Comparison of ENCODE assay signal across 21 cellular contexts in the genomic region with DNA sequence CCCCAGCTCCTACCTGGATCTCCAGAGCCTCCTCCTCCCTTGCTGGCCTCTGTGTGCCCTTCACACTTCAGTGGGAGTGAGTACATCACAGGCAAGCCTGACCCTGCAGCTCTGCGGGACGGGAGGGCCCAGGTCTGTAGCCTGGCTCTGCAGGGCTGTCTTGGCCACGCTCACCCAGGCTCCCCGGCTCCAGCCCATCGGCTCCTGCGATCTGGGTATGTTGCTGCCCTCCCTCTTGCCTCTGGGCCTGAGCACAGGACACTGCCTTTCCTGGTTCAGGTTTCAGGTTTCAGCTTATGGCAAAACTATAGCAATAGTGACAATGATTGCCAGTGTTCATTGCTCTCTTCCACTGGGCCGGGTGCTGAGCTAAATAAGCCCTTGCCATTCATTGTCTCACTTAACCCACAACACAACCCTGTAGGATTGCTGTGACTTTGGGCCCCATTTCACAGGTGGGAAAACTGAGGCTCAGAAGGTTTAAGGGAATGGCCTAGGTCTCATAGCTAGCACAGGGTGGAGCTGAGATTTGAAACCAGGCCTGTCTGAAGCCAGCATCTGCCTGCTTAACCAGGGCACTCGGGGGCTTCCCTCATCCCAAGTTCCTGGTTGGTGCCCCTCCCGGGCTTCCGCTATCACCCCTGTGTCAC. TPM values are rescaled to one million over a fixed set of nuclear protein-coding genes. Genes with fewer than 3 reads are reported as not detected.
DNase-seq lines count a peak whose midpoint lies in the region; ATAC-seq, FAIRE-seq and TF ChIP-seq lines count a peak whose summit lies in the region.
"Had no signal": no experiment of that assay in that cellular context is flagged by ENCODE, and none has a peak within 500 bp of the region (broad histone marks: within the 10 kb centered on the region; RNA-seq: fewer than 3 reads in every experiment).

No MANE protein-coding gene starts in this region.

- FAIRE-seq in HepG2 (lab: Jason Lieb, UNC) (no peak), K562 (lab: Jason Lieb, UNC) (no peak)
- FAIRE-seq: D721Med had no signal

- TF ChIP-seq RAD21 in HepG2 (CRISPR knock-in tag; IDR thresholded peaks at IDR 0.05): no peak
- TF ChIP-seq RAD21 in K562 (CRISPR knock-in tag; conservative IDR thresholded peaks at IDR 0.05 in 1 of 2, IDR thresholded peaks at IDR 0.05 in 1 of 2): no peak

- no peak overlapping the region for H3K14ac ChIP-seq in neuronal stem cell (ENCODE audit: low read length)

- no peaks in the 10 kb centered on the region for H3K79me2 ChIP-seq in HepG2 (ENCODE audit: insufficient read depth, low read length)
- H3K79me2 ChIP-seq in K562 (ENCODE audit: control insufficient read depth, insufficient read depth, low read length): no peaks in the 10 kb centered on the region

- ATAC-seq in HepG2 (no peak), right lobe of liver (no peak), K562 (no peak), omental fat pad (ENCODE audit: low FRiP score) (no peak)
- ATAC-seq: T-cell had no signal

- intact Hi-C loops in HepG2 (cut with micrococcal nuclease; ENCODE audit: unreplicated experiment): no loop called here
- intact Hi-C loops in right lobe of liver (cut with DNase I): no loop called here
- intact Hi-C loops in K562 (cut with micrococcal nuclease): no loop called here
- intact Hi-C loops in esophagus muscularis mucosa (cut with DNase I): no loop called here

- H3K4me1 ChIP-seq in HepG2 (ENCODE audit: insufficient read depth, low read length): peaks cover 23% of the 10 kb centered on the region
- no peaks in the 10 kb centered on the region for H3K4me1 ChIP-seq in right lobe of liver
- peaks cover 0 to 4% of the 10 kb centered on the region in 2 experiments; a peak in 1 of 5 replicates for H3K4me1 ChIP-seq in K562 (replicated peaks in 1 of 2; ENCODE audit: control insufficient read depth in 2 of 2, insufficient read depth in 2 of 2, low read length in 2 of 2)
- H3K4me1 ChIP-seq in neuronal stem cell (ENCODE audit: control insufficient read depth in 2 of 2, insufficient read depth in 1 of 2, low read depth in 1 of 2, low read length in 2 of 2): no peaks in the 10 kb centered on the region
- peaks cover 0 to 16% (median 7%) of the 10 kb centered on the region in 4 donors for H3K4me1 ChIP-seq in esophagus muscularis mucosa
- H3K4me1 ChIP-seq: BE2C, HAP-1 had no signal

- peak overlapping the region; percentile 87 for H3K23ac ChIP-seq in neuronal stem cell (ENCODE audit: low read depth, low read length, poor library complexity)

- peak overlapping the region; percentile 71 for H2AK5ac ChIP-seq in neuronal stem cell (ENCODE audit: low read depth, low read length)

- H3K9me3 ChIP-seq in HepG2 (ENCODE audit: low read length): no peaks in the 10 kb centered on the region
- H3K9me3 ChIP-seq in right lobe of liver: no peaks in the 10 kb centered on the region
- no peaks in the 10 kb centered on the region for H3K9me3 ChIP-seq in K562 (replicated peaks; ENCODE audit: control insufficient read depth, insufficient read depth, low read depth, low read length)
- no peaks in the 10 kb centered on the region for H3K9me3 ChIP-seq in neuronal stem cell (replicated peaks in 1 of 2; ENCODE audit: control insufficient read depth in 2 of 2, insufficient read depth in 1 of 2, low read depth in 1 of 2, low read length in 2 of 2)
- H3K9me3 ChIP-seq in esophagus muscularis mucosa: no peaks in the 10 kb centered on the region
- H3K9me3 ChIP-seq: BE2C, HAP-1 had no signal

- no peaks in the 10 kb centered on the region for H4K20me1 ChIP-seq in HepG2 (ENCODE audit: insufficient read depth, low read length)
- peaks cover 8% of the 10 kb centered on the region; the same call in 1 of the 2 replicates for H4K20me1 ChIP-seq in K562 (replicated peaks; ENCODE audit: control insufficient read depth, insufficient read depth, low read length)

- H2BK12ac ChIP-seq in neuronal stem cell (ENCODE audit: low read length): no peak overlapping the region

- H4K91ac ChIP-seq in neuronal stem cell (ENCODE audit: low read depth, low read length, poor library complexity): no peak overlapping the region

- peak overlapping the region; percentile 78 for H3K18ac ChIP-seq in neuronal stem cell (ENCODE audit: low read length)

- H3K9ac ChIP-seq in HepG2 (ENCODE audit: insufficient read depth, low read depth, low read length): no peak overlapping the region
- H3K9ac ChIP-seq in K562 (ENCODE audit: insufficient read depth in 1 of 2, low read depth in 2 of 2, low read length in 2 of 2): no peak overlapping the region
- no peak overlapping the region for H3K9ac ChIP-seq in neuronal stem cell (ENCODE audit: low read depth, low read length, poor library complexity)

- CTCF ChIA-PET in HepG2 (lab: Yijun Ruan, JAX; ENCODE audit: low intra/inter-chr PET ratio, low total read pairs) (no interaction called here), K562 (lab: Yijun Ruan, JAX; ENCODE audit: low intra/inter-chr PET ratio) (no interaction called here)

- POLR2A ChIA-PET in HepG2 (lab: Yijun Ruan, JAX): no interaction called here
- POLR2A ChIA-PET in K562 (lab: Yijun Ruan, JAX): no interaction called here

- no peaks in the 10 kb centered on the region for H3K79me1 ChIP-seq in neuronal stem cell (ENCODE audit: low read depth, low read length)

- WGBS in HepG2 (ENCODE audit: low lambda C conversion rate): 42% methylated on average over 6 of the region's 10 CpGs
- WGBS in right lobe of liver (ENCODE audit: insufficient coverage, low coverage, low lambda C conversion rate, missing lambda C conversion rate): no CpG with 5 or more reads among the region's 10 CpGs
- WGBS in K562 (ENCODE audit: insufficient coverage, low coverage, missing lambda C conversion rate): under 1% methylated on average over 10 of the region's 10 CpGs
- no CpG with 5 or more reads among the region's 10 CpGs for WGBS in neuronal stem cell (ENCODE audit: extremely low coverage in 2 of 2, insufficient read length in 2 of 2, insufficient replicate concordance in 1 of 2), 2 donors
- WGBS in esophagus muscularis mucosa: 92% methylated on average over 9 of the region's 10 CpGs

- DNase-seq in HepG2 (ENCODE audit: low spot score) (no peak), right lobe of liver (no peak), K562 (ENCODE audit: extremely low read depth in 1 of 4, low spot score in 3 of 4) (no peak), neuronal stem cell (ENCODE audit: low spot score) (no peak), NCI-H2029 (lab: John Stamatoyannopoulos, UW) (no peak), omental fat pad (ENCODE audit: low spot score) (no peak), esophagus muscularis mucosa (ENCODE audit: extremely low spot score) (no peak)
- DNase-seq: BE2C, DMS53, KBM-7, NCI-H1092, NCI-H1436, NCI-H187 treated with DMSO at 0.1 percent for 48 hours, NCI-H2171 treated with DMSO at 0.1 percent for 48 hours, NCI-H524 treated with DMSO at 0.1 percent for 48 hours, NCI-H82, OCI-M1, RPMI8226, T-cell had no signal

- no peak overlapping the region for H2BK5ac ChIP-seq in neuronal stem cell (ENCODE audit: low read length)

- peak overlapping the region; percentile 62 for H2BK15ac ChIP-seq in neuronal stem cell (ENCODE audit: low read length)

- H3K27me3 ChIP-seq in HepG2 (ENCODE audit: control insufficient read depth in 1 of 2, insufficient read depth in 2 of 2, low read length in 2 of 2) (peaks cover 6 to 65% of the 10 kb centered on the region in 2 experiments), right lobe of liver (no peaks in the 10 kb centered on the region), K562 (ENCODE audit: control insufficient read depth in 2 of 2, insufficient read depth in 2 of 2, low read length in 2 of 2) (peaks cover 68 to 83% of the 10 kb centered on the region in 2 experiments), neuronal stem cell (ENCODE audit: control insufficient read depth in 3 of 3, insufficient read depth in 3 of 3, low read depth in 1 of 3, low read length in 3 of 3) (peaks cover 0 to 29% (median 0%) of the 10 kb centered on the region in 3 experiments), esophagus muscularis mucosa (peaks cover 0 to 10% (median 0%) of the 10 kb centered on the region in 4 donors)
- H3K27me3 ChIP-seq: BE2C had no signal

- no peak for TF ChIP-seq POLR2A in HepG2 (IDR thresholded peaks at IDR 0.05; ENCODE audit: insufficient read depth in 1 of 2, low read depth in 2 of 2, low read length in 2 of 2)
- no peak for TF ChIP-seq POLR2A in right lobe of liver (IDR thresholded peaks at IDR 0.05)
- no peak for TF ChIP-seq POLR2A in K562 (conservative IDR thresholded peaks at IDR 0.05)
- TF ChIP-seq POLR2A in esophagus muscularis mucosa (IDR thresholded peaks at IDR 0.05; ENCODE audit: low read depth): no peak

- no peak overlapping the region for H4K8ac ChIP-seq in neuronal stem cell (ENCODE audit: low read depth, low read length)

- no peak overlapping the region for H3K4me3 ChIP-seq in HepG2 (replicated peaks in 1 of 3; ENCODE audit: insufficient read depth in 1 of 3, low read depth in 2 of 3, low read length in 3 of 3)
- H3K4me3 ChIP-seq in right lobe of liver: no peak overlapping the region
- H3K4me3 ChIP-seq in K562: no peak overlapping the region
- peak overlapping the region in 1 of 2 donors; percentile 45 for H3K4me3 ChIP-seq in neuronal stem cell (ENCODE audit: low read length in 2 of 2)
- no peak overlapping the region for H3K4me3 ChIP-seq in esophagus muscularis mucosa
- H3K4me3 ChIP-seq: HAP-1 had no signal

- TF ChIP-seq EP300 in HepG2 (IDR thresholded peaks at IDR 0.05; ENCODE audit: low read depth in 2 of 2, low read length in 2 of 2): no peak
- TF ChIP-seq EP300 in HepG2 (CRISPR knock-in tag; IDR thresholded peaks at IDR 0.05; ENCODE audit: borderline replicate concordance): no peak
- no peak for TF ChIP-seq EP300 in K562 (IDR thresholded peaks at IDR 0.05; ENCODE audit: low read length)
- no peak for TF ChIP-seq EP300 in esophagus muscularis mucosa (IDR thresholded peaks at IDR 0.05)

- H3K36me3 ChIP-seq in HepG2 (replicated peaks in 1 of 2; ENCODE audit: control insufficient read depth in 1 of 2, insufficient read depth in 2 of 2, low read length in 2 of 2) (no peaks in the 10 kb centered on the region), right lobe of liver (no peaks in the 10 kb centered on the region), K562 (ENCODE audit: control insufficient read depth, insufficient read depth, low read length) (no peaks in the 10 kb centered on the region), neuronal stem cell (replicated peaks in 1 of 2; ENCODE audit: control insufficient read depth in 2 of 2, insufficient read depth in 2 of 2, low read length in 2 of 2) (no peaks in the 10 kb centered on the region), esophagus muscularis mucosa (no peaks in the 10 kb centered on the region)
- H3K36me3 ChIP-seq: BE2C, HAP-1 had no signal

- TF ChIP-seq CTCF in HepG2 (CRISPR knock-in tag; IDR thresholded peaks at IDR 0.05) (no peak), right lobe of liver (IDR thresholded peaks at IDR 0.05) (no peak), K562 (IDR thresholded peaks at IDR 0.05 in 2 of 3, conservative IDR thresholded peaks at IDR 0.05 in 1 of 3; ENCODE audit: insufficient read depth in 2 of 3, low read depth in 1 of 3, low read length in 3 of 3) (no peak), omental fat pad (IDR thresholded peaks at IDR 0.05) (no peak), esophagus muscularis mucosa (IDR thresholded peaks at IDR 0.05) (no peak)

- no peak overlapping the region for H3K4ac ChIP-seq in neuronal stem cell (ENCODE audit: low read length)

- H3K4me2 ChIP-seq in HepG2 (ENCODE audit: low read depth, low read length): no peak overlapping the region
- H3K4me2 ChIP-seq in K562 (ENCODE audit: insufficient read depth, low read length): no peak overlapping the region
- H3K4me2 ChIP-seq in neuronal stem cell (ENCODE audit: insufficient read depth, low read length, poor library complexity, severe bottlenecking): no peak overlapping the region

- H3K27ac ChIP-seq in HepG2 (ENCODE audit: extremely low read length, insufficient read depth, low read length): no peak overlapping the region
- H3K27ac ChIP-seq in right lobe of liver: no peak overlapping the region
- H3K27ac ChIP-seq in K562 (ENCODE audit: extremely low read depth, low read depth, low read length): no peak overlapping the region
- no peak overlapping the region for H3K27ac ChIP-seq in neuronal stem cell (replicated peaks; ENCODE audit: low read length)
- no peak overlapping the region for H3K27ac ChIP-seq in esophagus muscularis mucosa (replicated peaks in 1 of 4)

- peak overlapping the region; percentile 16 for H2BK120ac ChIP-seq in neuronal stem cell (ENCODE audit: low read depth, low read length)

- H2AFZ ChIP-seq in HepG2 (ENCODE audit: low read length) (no peak overlapping the region), K562 (ENCODE audit: low read depth, low read length) (no peak overlapping the region), neuronal stem cell (ENCODE audit: low read length) (no peak overlapping the region)

- BruUV-seq in HepG2 (replicated peaks; lab: Mats Ljungman, UMichigan) (no TSS peak), K562 (replicated peaks; lab: Mats Ljungman, UMichigan) (no TSS peak)

- in situ Hi-C loops in HepG2 (cut with HindIII; ENCODE audit: extremely low pct_ligation_motif_present, low pct_unique_long_range_greater_than_20kb) (no loop called here), K562 (cut with MboI) (no loop called here)

- H3K9me1 ChIP-seq in K562 (ENCODE audit: control insufficient read depth, insufficient read depth, low read length): no peaks in the 10 kb centered on the region

RNA-seq across cellular contexts. Expression of gene SORCS2, which starts 44.6 kb away (rescaled TPM):
- 0.66 and 1.0 TPM in 2 replicates for total RNA-seq in HepG2 (2016; rRNA removed; fragmentation: Illumina TruSeq; extraction: Trizol)
- total RNA-seq in HepG2 (2016; cell fraction: cytosol; rRNA removed; fragmentation: Illumina TruSeq; extraction: Trizol; ENCODE audit: low read depth): 0.09 and 0.10 TPM in 2 replicates
- total RNA-seq in HepG2 (2016; cell fraction: insoluble cytoplasmic fraction; rRNA removed; fragmentation: Illumina TruSeq; extraction: Trizol): 0.46 and 0.71 TPM in 2 replicates
- 0.43 and 0.55 TPM in 2 replicates for total RNA-seq in HepG2 (2016; cell fraction: membrane; rRNA removed; fragmentation: Illumina TruSeq; extraction: Trizol)
- total RNA-seq in HepG2 (2016; cell fraction: nucleus; rRNA removed; fragmentation: Illumina TruSeq; extraction: Trizol): 1.9 and 2.0 TPM in 2 replicates
- polyA plus RNA-seq in HepG2 (2011; rRNA removed): 0.82 and 2.6 TPM in 2 replicates
- 0.35 and 0.82 TPM in 2 replicates for polyA plus RNA-seq in HepG2 (2011; cell fraction: cytosol; rRNA removed)
- polyA plus RNA-seq in HepG2 (2011; cell fraction: nucleus; rRNA removed): 10.2 and 19.2 TPM in 2 replicates
- polyA plus RNA-seq in HepG2 (2012): 3.3 and 4.5 TPM in 2 replicates
- polyA plus RNA-seq in HepG2 (2016; cell fraction: cytosol; fragmentation: Illumina TruSeq; extraction: Trizol; ENCODE audit: low read depth): 0.06 and 0.07 TPM in 2 replicates
- polyA plus RNA-seq in HepG2 (2016; cell fraction: insoluble cytoplasmic fraction; fragmentation: Illumina TruSeq; extraction: Trizol; ENCODE audit: low read depth): 0.38 and 1.0 TPM in 2 replicates
- 0.13 and 0.14 TPM in 2 replicates for polyA plus RNA-seq in HepG2 (2016; cell fraction: membrane; fragmentation: Illumina TruSeq; extraction: Trizol; ENCODE audit: low read depth)
- 2.4 and 2.8 TPM in 2 replicates for polyA plus RNA-seq in HepG2 (2016; cell fraction: nucleus; fragmentation: Illumina TruSeq; extraction: Trizol; ENCODE audit: insufficient read depth, low read depth)
- polyA minus RNA-seq in HepG2 (2011; rRNA and poly(A)+ RNA removed; ENCODE audit: low replicate concordance): 1.1 and 3.6 TPM in 2 replicates
- 0.62 and 0.99 TPM in 2 replicates for polyA minus RNA-seq in HepG2 (2011; cell fraction: cytosol; rRNA and poly(A)+ RNA removed)
- 1.0 and 2.5 TPM in 2 replicates for polyA minus RNA-seq in HepG2 (2011; cell fraction: nucleus; rRNA and poly(A)+ RNA removed)
- 1 to 10 TPM in 5 of 6 experiments, under 1 TPM in 1; 0.18 to 6.2 (median 3.1) TPM for total RNA-seq in right lobe of liver
- not detected in 2 replicates for total RNA-seq in K562 (2011; cell fraction: chromatin; rRNA removed; ENCODE audit: low replicate concordance)
- total RNA-seq in K562 (2011; cell fraction: nucleolus; rRNA removed): not detected in 2 replicates
- not detected in 2 replicates for total RNA-seq in K562 (2011; cell fraction: nucleoplasm; rRNA removed)
- total RNA-seq in K562 (2014; rRNA removed): not detected in 2 replicates
- not detected in 2 replicates for total RNA-seq in K562 (2014; rRNA removed; fragmentation: Illumina TruSeq; extraction: Trizol)
- total RNA-seq in K562 (2015; rRNA removed; fragmentation: Illumina TruSeq; extraction: Trizol): not detected in 2 replicates
- 0.04 TPM in 1 of 2 replicates, not detected in the other for total RNA-seq in K562 (2021)
- polyA plus RNA-seq in K562 (2011; rRNA removed): not detected in 2 replicates
- polyA plus RNA-seq in K562 (2011; cell fraction: cytosol; rRNA removed): 0.03 TPM in 1 of 2 replicates, not detected in the other
- 0.18 TPM in 1 of 2 replicates, not detected in the other for polyA plus RNA-seq in K562 (2011; cell fraction: nucleus; rRNA removed)
- polyA plus RNA-seq in K562 (2012): 0.11 TPM in 1 of 2 replicates, not detected in the other
- not detected in 2 replicates for polyA plus RNA-seq in K562 (2014; fragmentation: Illumina TruSeq; extraction: Trizol)
- not detected for polyA plus RNA-seq in K562 (2014; fragmentation: Nextera tagmentation; extraction: Ambion mirVana)
- not detected in 2 replicates for polyA plus RNA-seq in K562 (2014; rRNA removed)
- not detected in 2 replicates for polyA minus RNA-seq in K562 (2011; rRNA and poly(A)+ RNA removed)
- polyA minus RNA-seq in K562 (2011; cell fraction: cytosol; rRNA and poly(A)+ RNA removed): not detected in 2 replicates
- not detected in 2 replicates for polyA minus RNA-seq in K562 (2011; cell fraction: nucleus; rRNA and poly(A)+ RNA removed)
- 2.9 TPM for polyA plus RNA-seq in neuronal stem cell (2013, experiment 1 of 2)
- 2.9 TPM for polyA plus RNA-seq in neuronal stem cell (2013, experiment 2 of 2)
- 1 to 10 TPM in 2 of 4 donors, under 1 TPM in 2; 0.63 to 4.6 (median 1.2) TPM for total RNA-seq in omental fat pad
- 10 to 100 TPM in 1 of 4 donors, 1 to 10 TPM in 3; 3.3 to 10.1 (median 4.3) TPM for total RNA-seq in esophagus muscularis mucosa
